7 cellular contexts compared by ENCODE assay signal in the genomic region with DNA sequence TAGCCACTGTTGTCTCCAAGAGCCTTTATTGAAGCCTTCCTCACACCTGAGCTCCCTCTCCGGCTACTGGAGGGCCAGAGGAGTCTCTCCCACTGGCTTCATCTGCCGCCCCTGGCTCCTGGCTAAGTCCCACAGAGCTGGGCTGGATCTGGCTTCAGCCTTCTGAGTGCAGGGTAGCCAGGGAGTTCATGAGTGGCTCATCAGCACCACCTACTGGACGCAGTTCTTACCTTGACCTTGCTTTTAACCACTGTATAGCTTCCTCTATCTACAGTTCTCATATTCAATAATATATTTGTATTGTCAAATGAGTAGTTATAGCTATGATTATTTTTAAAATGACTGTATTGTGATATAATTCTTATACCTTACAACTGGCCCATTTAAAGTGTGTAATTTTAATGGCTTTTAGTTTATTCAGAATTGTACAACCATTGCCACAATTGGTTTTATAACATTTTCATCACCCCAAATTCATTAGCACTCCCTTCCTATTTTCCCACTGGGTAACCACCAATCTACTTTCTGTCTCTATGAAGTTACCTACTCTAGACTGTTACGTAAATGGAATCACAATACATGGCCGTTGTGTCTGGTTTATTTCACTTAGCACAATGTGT. TPM values are rescaled to one million over a fixed set of nuclear protein-coding genes. Genes with fewer than 3 reads are reported as not detected.
DNase-seq lines count a peak whose midpoint lies in the region; ATAC-seq and TF ChIP-seq lines count a peak whose summit lies in the region.

No MANE protein-coding gene starts in this region.

- TF ChIP-seq CTCF in sigmoid colon (IDR thresholded peaks at IDR 0.05): peak; percentile 52 to 80 (median 62)

- H3K27ac ChIP-seq in right cardiac atrium (ENCODE audit: low read length) (no peak overlapping the region), sigmoid colon (no peak overlapping the region)

- peak; percentile 28 to 46 for DNase-seq in NCI-H187 (lab: John Stamatoyannopoulos, UW)
- DNase-seq in T-helper 2 cell: peak in 4 of 5 experiments; percentile 42 to 77 (median 63)
- peak in 54 of 58 donors; percentile 6 to 86 (median 61) for DNase-seq in anterior cingulate cortex (lab: John Stamatoyannopoulos, UW)
- peak; percentile 81 to 91 (median 87) for DNase-seq in right cardiac atrium
- peak; percentile 87 for DNase-seq in sigmoid colon

- no peak for TF ChIP-seq EP300 in sigmoid colon (IDR thresholded peaks at IDR 0.05)

- H3K27me3 ChIP-seq in right cardiac atrium (ENCODE audit: control insufficient read depth, insufficient read depth) (no peaks in the 10 kb centered on the region), sigmoid colon (no peaks in the 10 kb centered on the region)

- no peaks in the 10 kb centered on the region for H3K9me3 ChIP-seq in right cardiac atrium (ENCODE audit: control insufficient read depth, low read length)
- peaks cover 0 to 7% (median 3%) of the 10 kb centered on the region in 4 donors for H3K9me3 ChIP-seq in sigmoid colon

- H3K36me3 ChIP-seq in sigmoid colon: no peaks in the 10 kb centered on the region

- TF ChIP-seq POLR2A in GM18505 (IDR thresholded peaks at IDR 0.05; ENCODE audit: borderline replicate concordance, extremely low read depth, insufficient read depth, insufficient read length) (no peak), sigmoid colon (IDR thresholded peaks at IDR 0.05) (no peak)

- 21% methylated on average over 5 of the region's 5 CpGs for WGBS in right cardiac atrium
- WGBS in sigmoid colon, 2 donors: 22 to 31% methylated on average over 5 of the region's 5 CpGs

- intact Hi-C loops in right cardiac atrium (cut with DNase I) (loop anchor here (2.0 to 10.0 kb wide), 3 partner anchors 197 to 357 kb away; no protein-coding TSS in a partner anchor), sigmoid colon (cut with DNase I) (loop anchor here (1.0 to 10.0 kb wide), 3 partner anchors 200 to 1787 kb away; no protein-coding TSS in a partner anchor)

- H3K4me1 ChIP-seq in right cardiac atrium (ENCODE audit: control insufficient read depth, insufficient read depth, low read length) (peaks cover 5% of the 10 kb centered on the region), sigmoid colon (no peaks in the 10 kb centered on the region)

- peak; percentile 99 for ATAC-seq in GM18505 (IDR thresholded peaks at IDR 0.05; ENCODE audit: unreplicated experiment)
- peak; percentile 100 for ATAC-seq in HG02885 (IDR thresholded peaks at IDR 0.05; ENCODE audit: poor library complexity, unreplicated experiment)
- peak; percentile 92 to 93 for ATAC-seq in right cardiac atrium

- H3K4me3 ChIP-seq in right cardiac atrium (ENCODE audit: low read length): no peak overlapping the region
- no peak overlapping the region for H3K4me3 ChIP-seq in sigmoid colon

RNA-seq across cellular contexts. Expression of a gene that starts 17.7 kb away (rescaled TPM):
- total RNA-seq in right cardiac atrium (not detected), sigmoid colon (not detected)
- polyA plus RNA-seq in right cardiac atrium (0.05 TPM), sigmoid colon (under 1 TPM in 2 of 3 donors, not detected in 1; 0.10 to 0.60 TPM)

RNA-seq across cellular contexts. Expression of a gene that starts 45.6 kb away (rescaled TPM):
- total RNA-seq in right cardiac atrium: 10 to 100 TPM; 10.6 to 14.7 (median 12.9) TPM
- 3.8 TPM for polyA plus RNA-seq in right cardiac atrium
- 10 to 100 TPM; 16.3 to 19.8 (median 18.1) TPM for total RNA-seq in sigmoid colon
- 1 to 10 TPM; 1.4 to 5.4 (median 1.8) TPM for polyA plus RNA-seq in sigmoid colon

RNA-seq across cellular contexts. Expression of a gene that starts 55.9 kb away (rescaled TPM):
- total RNA-seq in right cardiac atrium (10 to 100 TPM; 52.1 to 60.7 (median 55.0) TPM), sigmoid colon (10 to 100 TPM; 29.3 to 53.5 (median 46.4) TPM)
- polyA plus RNA-seq in right cardiac atrium (41.0 TPM), sigmoid colon (100 to 1,000 TPM; 114 to 179 (median 132) TPM)

Comparison
In these comparisons a context has a peak if more than half of its experiments do, and no peak if none do; other contexts are left out.
1. DNase-seq: peak in every context shown above with its lines; median percentile 87 in right cardiac atrium; 87 in sigmoid colon; 63 in T-helper 2 cell; 61 in anterior cingulate cortex; 37 in NCI-H187.